In the genomic region with DNA sequence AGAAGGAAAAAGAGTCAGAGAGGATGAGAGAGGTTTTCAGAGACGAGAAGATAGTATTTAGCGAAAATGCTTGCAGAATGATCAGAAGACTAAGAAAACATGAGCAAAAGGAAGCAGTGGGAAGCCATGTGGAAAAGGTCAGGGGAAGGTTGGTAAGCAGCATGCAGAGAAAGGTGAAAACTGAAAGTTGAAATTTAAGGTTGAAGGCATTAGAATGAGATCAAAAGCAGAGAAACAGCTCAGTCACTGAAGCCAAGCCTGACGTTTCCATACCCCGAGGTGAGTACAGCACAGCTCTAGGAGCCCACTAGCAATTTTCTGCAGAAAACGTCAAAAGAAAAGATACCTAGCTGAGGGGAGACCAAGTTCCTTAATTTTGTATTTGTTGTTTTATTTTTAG, we compare ENCODE assay signal across 10 cellular contexts. TPM values are rescaled to one million over a fixed set of nuclear protein-coding genes. Genes with fewer than 3 reads are reported as not detected.
DNase-seq lines count a peak whose midpoint lies in the region; ATAC-seq and TF ChIP-seq lines count a peak whose summit lies in the region.
"Had no signal": no experiment of that assay in that cellular context is flagged by ENCODE, and none has a peak within 500 bp of the region (broad histone marks: within the 10 kb centered on the region; RNA-seq: fewer than 3 reads in every experiment).

No MANE protein-coding gene starts in this region.

- H3K9ac ChIP-seq in OCI-LY1 (ENCODE audit: low read length), result peak overlapping the region; percentile 24; the same call in 1 of the 2 replicates

- peak; percentile 77 to 91 for ATAC-seq in activated T-cell treated with anti-CD3 and anti-CD28 coated beads, Interleukin-2, amount 50 U/mL, for 4 hours
- ATAC-seq in HG02571 (IDR thresholded peaks at IDR 0.05; ENCODE audit: unreplicated experiment), result peak; percentile 62

- no peaks in the 10 kb centered on the region for H4K20me1 ChIP-seq in OCI-LY1 (ENCODE audit: insufficient read depth, low read length)

- no peaks in the 10 kb centered on the region for H3K36me3 Mint-ChIP-seq in activated T-cell treated with anti-CD3 and anti-CD28 coated beads, Interleukin-2, amount 50 U/mL, for 4 hours (ENCODE audit: insufficient read depth)
- peaks cover 3% of the 10 kb centered on the region for H3K36me3 Mint-ChIP-seq in stimulated activated naive CD8-positive, alpha-beta T cell treated with anti-CD3 and anti-CD28 coated beads, Interleukin-15, Interleukin-2, amounts not matched to agents 100 ng/mL and 50 ng/mL, for 24 hours (ENCODE audit: low read depth)

- peaks cover 25% of the 10 kb centered on the region for H3K4me1 ChIP-seq in OCI-LY1 (ENCODE audit: insufficient read depth, low read length, severe bottlenecking)
- H3K4me1 ChIP-seq: SJSA1 had no signal

- H3K27ac Mint-ChIP-seq in stimulated activated naive CD8-positive, alpha-beta T cell treated with anti-CD3 and anti-CD28 coated beads, Interleukin-15, Interleukin-2, amounts not matched to agents 100 ng/mL and 50 ng/mL, for 24 hours, result peak overlapping the region; percentile 77

- peak overlapping the region; percentile 33 for H3K4me3 Mint-ChIP-seq in activated T-cell treated with anti-CD3 and anti-CD28 coated beads, Interleukin-2, amount 50 U/mL, for 4 hours
- peak overlapping the region; percentile 61 for H3K4me3 Mint-ChIP-seq in stimulated activated naive CD8-positive, alpha-beta T cell treated with anti-CD3 and anti-CD28 coated beads, Interleukin-15, Interleukin-2, amounts not matched to agents 100 ng/mL and 50 ng/mL, for 24 hours

- no peak for TF ChIP-seq CTCF in OCI-LY1 (IDR thresholded peaks at IDR 0.05; ENCODE audit: low read length)

- no peaks in the 10 kb centered on the region for H3K27me3 ChIP-seq in OCI-LY1 (ENCODE audit: insufficient read depth, low read length)
- H3K27me3 ChIP-seq: SJSA1 had no signal

- no peaks in the 10 kb centered on the region for H3K9me3 ChIP-seq in OCI-LY1 (ENCODE audit: low read length)
- H3K9me3 ChIP-seq: SJSA1 had no signal

- H3K79me2 ChIP-seq in OCI-LY1 (ENCODE audit: insufficient read depth, low read length), result no peaks in the 10 kb centered on the region

- H3K4me3 ChIP-seq in OCI-LY1 (ENCODE audit: low read depth, low read length, poor library complexity, severe bottlenecking), result no peak overlapping the region
- H3K4me3 ChIP-seq: SJSA1 had no signal

- peaks cover 17% of the 10 kb centered on the region for H3K9me3 Mint-ChIP-seq in activated T-cell treated with anti-CD3 and anti-CD28 coated beads, Interleukin-2, amount 50 U/mL, for 4 hours
- H3K9me3 Mint-ChIP-seq in stimulated activated naive CD8-positive, alpha-beta T cell treated with anti-CD3 and anti-CD28 coated beads, Interleukin-15, Interleukin-2, amounts not matched to agents 100 ng/mL and 50 ng/mL, for 24 hours, result peaks cover 29% of the 10 kb centered on the region

- peak overlapping the region; percentile 48 for H3K4me2 ChIP-seq in OCI-LY1 (ENCODE audit: low read length)

- H3F3A ChIP-seq in OCI-LY1 (ENCODE audit: insufficient read depth, low read length), result no peaks in the 10 kb centered on the region

- DNase-seq in activated T-cell treated with anti-CD3 and anti-CD28 coated beads, Interleukin-2, amount 50 U/mL, for 4 hours, result no peak
- DNase-seq in activated T-cell treated with anti-CD3 and anti-CD28 coated beads for 4 hours (no peak), cerebellum (ENCODE audit: low spot score) (no peak), midbrain (lab: John Stamatoyannopoulos, UW) (no peak), SW480 (ENCODE audit: low spot score) (no peak)
- DNase-seq: glutamatergic neuron had no signal

- no peaks in the 10 kb centered on the region for H3K27me3 Mint-ChIP-seq in activated T-cell treated with anti-CD3 and anti-CD28 coated beads, Interleukin-2, amount 50 U/mL, for 4 hours (ENCODE audit: low read depth)
- no peaks in the 10 kb centered on the region for H3K27me3 Mint-ChIP-seq in stimulated activated naive CD8-positive, alpha-beta T cell treated with anti-CD3 and anti-CD28 coated beads, Interleukin-15, Interleukin-2, amounts not matched to agents 100 ng/mL and 50 ng/mL, for 24 hours

- H3K27ac ChIP-seq in OCI-LY1 (ENCODE audit: low read depth, low read length, poor library complexity, severe bottlenecking), result peak overlapping the region; percentile 38
- H3K27ac ChIP-seq: SJSA1 had no signal

- H3K36me3 ChIP-seq in OCI-LY1 (ENCODE audit: insufficient read depth, low read length), result no peaks in the 10 kb centered on the region
- H3K36me3 ChIP-seq: SJSA1 had no signal

- no peaks in the 10 kb centered on the region for H3K9me2 ChIP-seq in OCI-LY1 (ENCODE audit: low read depth, low read length)

- peak overlapping the region; percentile 50 for H2AFZ ChIP-seq in OCI-LY1 (ENCODE audit: low read length)

- peaks cover 31% of the 10 kb centered on the region for H3K4me1 Mint-ChIP-seq in activated T-cell treated with anti-CD3 and anti-CD28 coated beads, Interleukin-2, amount 50 U/mL, for 4 hours (ENCODE audit: low read depth)
- H3K4me1 Mint-ChIP-seq in stimulated activated naive CD8-positive, alpha-beta T cell treated with anti-CD3 and anti-CD28 coated beads, Interleukin-15, Interleukin-2, amounts not matched to agents 100 ng/mL and 50 ng/mL, for 24 hours (ENCODE audit: low read depth), result peaks cover 41% of the 10 kb centered on the region

RNA-seq across cellular contexts. Expression of a gene that starts 19.1 kb away (rescaled TPM):
- 10 to 100 TPM; 21.8 to 41.7 (median 27.4) TPM for total RNA-seq in activated T-cell treated with anti-CD3 and anti-CD28 coated beads, Interleukin-2, amount 50 U/mL, for 4 hours
- 26.8 TPM for total RNA-seq in cerebellum
